In genomic region chr1:94061513-94062443, GRCh38 we compare ENCODE assay signal across 1 cellular context.
TF ChIP-seq lines count a peak whose summit lies in the region.

No MANE protein-coding gene starts in this region.

TF ChIP-seq in A549, 52 proteins besides CTCF, POLR2A, EP300 and RAD21 (continued from another document):
- TF ChIP-seq ESRRA (IDR thresholded peaks at IDR 0.05; ENCODE audit: borderline replicate concordance, low read length) (no peak), CEBPB (IDR thresholded peaks at IDR 0.05) (0 out of 4 replicates have a peak, but pooled peaks of 1 of the 2 experiments have one; percentile 39), KDM5A (IDR thresholded peaks at IDR 0.05) (no peak), MYC (IDR thresholded peaks at IDR 0.05; ENCODE audit: borderline replicate concordance, low read length) (no peak), E2F6 (IDR thresholded peaks at IDR 0.05; ENCODE audit: borderline replicate concordance, low read depth) (no peak), NPAS2 (CRISPR knock-in tag; IDR thresholded peaks at IDR 0.05; ENCODE audit: borderline replicate concordance) (no peak), HDAC2 (IDR thresholded peaks at IDR 0.05) (no peak), POLR2AphosphoS2 (conservative IDR thresholded peaks at IDR 0.05; ENCODE audit: low read length) (no peak), RFX5 (IDR thresholded peaks at IDR 0.05) (no peak), HES2 (IDR thresholded peaks at IDR 0.05) (no peak), MAZ (IDR thresholded peaks at IDR 0.05; ENCODE audit: borderline replicate concordance, low read depth, low read length) (no peak), ZSCAN20 (CRISPR knock-in tag; IDR thresholded peaks at IDR 0.05) (no peak), RARB (CRISPR knock-in tag; IDR thresholded peaks at IDR 0.05) (no peak), HOXA7 (CRISPR knock-in tag; IDR thresholded peaks at IDR 0.05) (no peak), HMGXB4 (CRISPR knock-in tag; IDR thresholded peaks at IDR 0.05; ENCODE audit: borderline replicate concordance) (no peak), MAFK (IDR thresholded peaks at IDR 0.05; ENCODE audit: partially characterized antibody) (peak; percentile 38), FOSB (CRISPR knock-in tag; IDR thresholded peaks at IDR 0.05) (no peak), FOSL2 (IDR thresholded peaks at IDR 0.05) (no peak), FOSL2 (CRISPR knock-in tag; IDR thresholded peaks at IDR 0.05) (no peak), EHMT2 (IDR thresholded peaks at IDR 0.05; ENCODE audit: low read depth) (no peak)
- TF ChIP-seq, protein P1, sequence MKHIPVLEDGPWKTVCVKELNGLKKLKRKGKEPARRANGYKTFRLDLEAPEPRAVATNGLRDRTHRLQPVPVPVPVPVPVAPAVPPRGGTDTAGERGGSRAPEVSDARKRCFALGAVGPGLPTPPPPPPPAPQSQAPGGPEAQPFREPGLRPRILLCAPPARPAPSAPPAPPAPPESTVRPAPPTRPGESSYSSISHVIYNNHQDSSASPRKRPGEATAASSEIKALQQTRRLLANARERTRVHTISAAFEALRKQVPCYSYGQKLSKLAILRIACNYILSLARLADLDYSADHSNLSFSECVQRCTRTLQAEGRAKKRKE (CRISPR knock-in tag; IDR thresholded peaks at IDR 0.05; ENCODE audit: low read depth), result no peak
- TF ChIP-seq, protein P2, sequence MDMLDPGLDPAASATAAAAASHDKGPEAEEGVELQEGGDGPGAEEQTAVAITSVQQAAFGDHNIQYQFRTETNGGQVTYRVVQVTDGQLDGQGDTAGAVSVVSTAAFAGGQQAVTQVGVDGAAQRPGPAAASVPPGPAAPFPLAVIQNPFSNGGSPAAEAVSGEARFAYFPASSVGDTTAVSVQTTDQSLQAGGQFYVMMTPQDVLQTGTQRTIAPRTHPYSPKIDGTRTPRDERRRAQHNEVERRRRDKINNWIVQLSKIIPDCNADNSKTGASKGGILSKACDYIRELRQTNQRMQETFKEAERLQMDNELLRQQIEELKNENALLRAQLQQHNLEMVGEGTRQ (IDR thresholded peaks at IDR 0.05), result no peak
